In the genomic region with DNA sequence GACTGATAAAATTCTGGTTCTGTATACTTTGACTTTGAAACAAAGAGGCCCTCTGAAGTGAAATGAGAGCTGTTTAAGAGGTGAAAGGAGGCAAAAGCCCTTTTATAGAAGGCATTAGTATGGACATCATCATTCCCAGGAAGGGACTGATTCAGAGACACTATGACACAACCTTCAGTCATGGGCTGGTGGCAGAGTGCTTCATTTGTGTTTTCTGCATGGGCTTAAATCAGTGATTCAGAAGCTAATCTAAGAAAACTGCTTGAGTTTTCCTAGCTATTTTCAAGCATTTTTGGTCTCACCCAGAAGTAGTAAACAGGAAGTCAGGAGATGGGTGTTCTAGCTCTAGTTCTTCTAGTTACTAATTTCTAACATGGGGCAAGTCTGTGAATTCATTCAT, we compare ENCODE assay signal across 29 cellular contexts.
DNase-seq lines count a peak whose midpoint lies in the region; ATAC-seq and TF ChIP-seq lines count a peak whose summit lies in the region.
"Had no signal": no experiment of that assay in that cellular context is flagged by ENCODE, and none has a peak within 500 bp of the region (broad histone marks: within the 10 kb centered on the region; RNA-seq: fewer than 3 reads in every experiment).

No MANE protein-coding gene starts in this region.

- CTCF ChIA-PET in RWPE1 (lab: Yijun Ruan, JAX), result interaction anchor here (0.6 kb wide), 1 partner anchor 72 kb away, joined by 3 read pairs; no protein-coding TSS in a partner anchor

- ATAC-seq in right cardiac atrium, result no peak
- ATAC-seq in GM21367 (IDR thresholded peaks at IDR 0.05; ENCODE audit: unreplicated experiment), result no peak
- ATAC-seq: left lobe of liver; psoas muscle; SK-N-SH treated with all-trans-retinoic acid at 6 μM for 48 hours; stimulated activated naive CD8-positive, alpha-beta T cell treated with anti-CD3 and anti-CD28 coated beads, Interleukin-15, amount 100 ng/mL, for 72 hours; T-helper 17 cell had no signal

- H3K4me1 ChIP-seq in neural progenitor cell (peaks cover 47% of the 10 kb centered on the region), right cardiac atrium (ENCODE audit: control insufficient read depth, insufficient read depth, low read length) (no peaks in the 10 kb centered on the region)
- H3K4me1 ChIP-seq: BLaER1, psoas muscle, thyroid gland had no signal

- POLR2A ChIA-PET in RWPE1 (lab: Yijun Ruan, JAX; ENCODE audit: low non-redundant PET), result no interaction called here

- peaks cover 2% of the 10 kb centered on the region for H3K9me3 Mint-ChIP-seq in neural progenitor cell
- H3K9me3 Mint-ChIP-seq: activated naive CD8-positive, alpha-beta T cell treated with anti-CD3 and anti-CD28 coated beads for 36 hours; H9; stimulated activated naive CD8-positive, alpha-beta T cell treated with anti-CD3 and anti-CD28 coated beads, Interleukin-15, amount 100 ng/mL, for 72 hours had no signal

- TF ChIP-seq CTCF in AG10803 (conservative IDR thresholded peaks at IDR 0.05; ENCODE audit: low read length) (no peak), neural progenitor cell (IDR thresholded peaks at IDR 0.05) (no peak), RWPE1 (conservative IDR thresholded peaks at IDR 0.05; ENCODE audit: low read depth) (no peak)

- H3K27ac ChIP-seq in epithelial cell of prostate, result no peak overlapping the region
- peak overlapping the region; percentile 46 for H3K27ac ChIP-seq in neural progenitor cell
- no peak overlapping the region for H3K27ac ChIP-seq in right cardiac atrium (ENCODE audit: low read length)
- H3K27ac ChIP-seq in RWPE1, result no peak overlapping the region
- H3K27ac ChIP-seq: BLaER1, dorsolateral prefrontal cortex, hepatocyte, psoas muscle, skin epidermis, thyroid gland had no signal

- H3K36me3 ChIP-seq in neural progenitor cell, result no peaks in the 10 kb centered on the region
- H3K36me3 ChIP-seq: BLaER1, thyroid gland had no signal

- H3K4me3 ChIP-seq in AG10803 (ENCODE audit: low read length) (no peak overlapping the region), neural progenitor cell (no peak overlapping the region), right cardiac atrium (ENCODE audit: low read length) (no peak overlapping the region)
- H3K4me3 ChIP-seq: BLaER1, dorsolateral prefrontal cortex, hepatocyte, psoas muscle, skin epidermis, thyroid gland had no signal

- H3K9ac ChIP-seq in neural progenitor cell, result no peak overlapping the region
- H3K9ac ChIP-seq: BLaER1 had no signal

- H3K4me2 ChIP-seq in neural progenitor cell, result no peak overlapping the region
- H3K4me2 ChIP-seq: BLaER1, hepatocyte had no signal

- peaks cover 17% of the 10 kb centered on the region for H3K36me3 Mint-ChIP-seq in neural progenitor cell
- H3K36me3 Mint-ChIP-seq: activated naive CD8-positive, alpha-beta T cell treated with anti-CD3 and anti-CD28 coated beads for 36 hours; immature natural killer cell had no signal

- peaks cover 2% of the 10 kb centered on the region for H3K27me3 Mint-ChIP-seq in neural progenitor cell (ENCODE audit: insufficient read depth, low read depth)
- H3K27me3 Mint-ChIP-seq: stimulated activated naive CD8-positive, alpha-beta T cell treated with anti-CD3 and anti-CD28 coated beads, Interleukin-15, amount 100 ng/mL, for 72 hours had no signal

- H3K27ac Mint-ChIP-seq in neural progenitor cell, result no peak overlapping the region
- H3K27ac Mint-ChIP-seq: activated naive CD8-positive, alpha-beta T cell treated with anti-CD3 and anti-CD28 coated beads for 36 hours; H9; immature natural killer cell; stimulated activated naive CD8-positive, alpha-beta T cell treated with anti-CD3 and anti-CD28 coated beads, Interleukin-15, amount 100 ng/mL, for 72 hours; T-helper 17 cell had no signal

- peak; percentile 2 for DNase-seq in AG10803 (ENCODE audit: low read depth)
- DNase-seq in LHCN-M2 (ENCODE audit: low read depth), result peak; percentile 72
- peak; percentile 5 for DNase-seq in epithelial cell of prostate (ENCODE audit: low read depth, low spot score)
- DNase-seq in neural progenitor cell (ENCODE audit: low spot score), result no peak
- no peak for DNase-seq in right cardiac atrium
- DNase-seq in ecto neural progenitor cell (ENCODE audit: low spot score), result no peak
- DNase-seq in RWPE1 (ENCODE audit: low spot score), result no peak
- DNase-seq: activated effector memory CD4-positive, alpha-beta T cell treated with Interleukin-2 at 50 U/mL for 16 hours; activated naive CD8-positive, alpha-beta T cell treated with anti-CD3 and anti-CD28 coated beads for 36 hours; dorsolateral prefrontal cortex; GF-D8; H9; immature natural killer cell; KG1; mesenchymal stem cell; NCI-H1436; NCI-H2107; NCI-H446 treated with DMSO at 0.1 percent for 48 hours; psoas muscle; stimulated activated CD8-positive, alpha-beta memory T cell treated with anti-CD3 and anti-CD28 coated beads, Interleukin-4, amount 100 ng/mL, for 48 hours; stimulated activated naive CD8-positive, alpha-beta T cell treated with anti-CD3 and anti-CD28 coated beads, Interleukin-15, amount 100 ng/mL, for 72 hours; T-helper 17 cell; thyroid gland had no signal

- H3K79me2 ChIP-seq in neural progenitor cell (ENCODE audit: low read depth), result no peaks in the 10 kb centered on the region
- H3K79me2 ChIP-seq: hepatocyte had no signal

- H3K4me3 Mint-ChIP-seq in neural progenitor cell, result no peak overlapping the region
- H3K4me3 Mint-ChIP-seq: activated naive CD8-positive, alpha-beta T cell treated with anti-CD3 and anti-CD28 coated beads for 36 hours; H9; immature natural killer cell; stimulated activated naive CD8-positive, alpha-beta T cell treated with anti-CD3 and anti-CD28 coated beads, Interleukin-15, amount 100 ng/mL, for 72 hours; T-helper 17 cell had no signal

- peaks cover 41% of the 10 kb centered on the region for H3F3A ChIP-seq in neural progenitor cell (ENCODE audit: low read depth)

- H3K4me1 Mint-ChIP-seq in neural progenitor cell, result peaks cover 40% of the 10 kb centered on the region
- H3K4me1 Mint-ChIP-seq: activated naive CD8-positive, alpha-beta T cell treated with anti-CD3 and anti-CD28 coated beads for 36 hours; immature natural killer cell; stimulated activated naive CD8-positive, alpha-beta T cell treated with anti-CD3 and anti-CD28 coated beads, Interleukin-15, amount 100 ng/mL, for 72 hours; T-helper 17 cell had no signal

- no peaks in the 10 kb centered on the region for H3K9me3 ChIP-seq in neural progenitor cell (ENCODE audit: low read depth)
- no peaks in the 10 kb centered on the region for H3K9me3 ChIP-seq in right cardiac atrium (ENCODE audit: control insufficient read depth, low read length)
- H3K9me3 ChIP-seq: BLaER1, psoas muscle, thyroid gland had no signal

- H3K27me3 ChIP-seq in neural progenitor cell, result no peaks in the 10 kb centered on the region
- H3K27me3 ChIP-seq in right cardiac atrium (ENCODE audit: control insufficient read depth, insufficient read depth), result no peaks in the 10 kb centered on the region
- H3K27me3 ChIP-seq: BLaER1, dorsolateral prefrontal cortex, hepatocyte, thyroid gland had no signal

- intact Hi-C loops in right cardiac atrium (cut with DNase I), result no loop called here

- no peaks in the 10 kb centered on the region for H4K20me1 ChIP-seq in neural progenitor cell (ENCODE audit: low read depth)
- H4K20me1 ChIP-seq: BLaER1 had no signal

- no peak overlapping the region for H2AFZ ChIP-seq in neural progenitor cell (replicated peaks)
- H2AFZ ChIP-seq: hepatocyte had no signal

Comparison
In these comparisons a context has a peak if more than half of its experiments do, and no peak if none do; other contexts are left out.
1. DNase-seq: peak in AG10803 (single experiment), LHCN-M2 (single experiment) and epithelial cell of prostate (single experiment); none in neural progenitor cell (single experiment), right cardiac atrium (0 of 3), ecto neural progenitor cell (single experiment) and RWPE1 (single experiment).